Comparison of ENCODE assay signal across 13 cellular contexts in the genomic region with DNA sequence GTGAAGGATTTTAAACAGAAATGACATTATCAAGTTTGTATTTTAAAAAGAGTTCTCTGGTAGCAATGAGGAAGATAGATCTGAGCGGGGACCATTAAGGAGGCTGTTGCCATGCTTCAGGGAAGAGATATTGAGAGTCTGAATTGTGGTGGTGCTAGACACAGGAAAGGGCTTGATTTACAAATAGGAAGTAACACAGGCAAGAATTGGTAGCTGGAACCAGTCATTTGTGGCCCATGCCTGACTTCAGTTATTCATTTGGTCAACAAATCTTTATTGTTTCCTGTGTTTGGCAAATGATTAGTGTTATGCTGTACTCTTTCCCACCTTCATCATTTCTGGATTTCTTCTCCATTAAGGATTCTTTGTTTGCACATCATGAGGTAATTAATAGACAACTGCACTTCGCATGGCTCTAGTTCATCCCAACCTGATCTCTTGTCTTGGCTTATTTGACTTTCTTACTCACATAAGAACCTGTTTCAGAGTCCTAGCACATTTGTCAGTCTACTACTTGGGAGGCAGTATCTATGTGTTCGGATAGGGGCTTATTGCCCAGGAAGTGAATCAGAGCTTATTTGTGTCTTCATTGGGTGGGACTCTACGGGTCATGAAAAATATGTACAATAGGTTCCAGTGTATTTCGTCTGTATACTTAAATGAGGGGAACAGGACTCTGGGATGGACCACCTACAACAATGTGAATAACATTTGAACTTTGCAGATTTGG. TPM values are rescaled to one million over a fixed set of nuclear protein-coding genes. Genes with fewer than 3 reads are reported as not detected.
DNase-seq lines count a peak whose midpoint lies in the region; ATAC-seq and TF ChIP-seq lines count a peak whose summit lies in the region.
"Had no signal": no experiment of that assay in that cellular context is flagged by ENCODE, and none has a peak within 500 bp of the region (broad histone marks: within the 10 kb centered on the region; RNA-seq: fewer than 3 reads in every experiment).

No MANE protein-coding gene starts in this region.

- H3K9me3 Mint-ChIP-seq in CD14-positive monocyte, result peaks cover 0 to 2% (median 0%) of the 10 kb centered on the region in 7 donors
- peaks cover 1% of the 10 kb centered on the region for H3K9me3 Mint-ChIP-seq in activated naive CD8-positive, alpha-beta T cell treated with anti-CD3 and anti-CD28 coated beads for 36 hours
- H3K9me3 Mint-ChIP-seq in mesothelial cell of epicardium, result peaks cover 4% of the 10 kb centered on the region

- peaks cover 41% of the 10 kb centered on the region for H3K4me1 Mint-ChIP-seq in CD14-positive monocyte
- peaks cover 40% of the 10 kb centered on the region for H3K4me1 Mint-ChIP-seq in activated naive CD8-positive, alpha-beta T cell treated with anti-CD3 and anti-CD28 coated beads for 36 hours
- peaks cover 42% of the 10 kb centered on the region for H3K4me1 Mint-ChIP-seq in mesothelial cell of epicardium

- H3K27me3 Mint-ChIP-seq in CD14-positive monocyte (ENCODE audit: low read depth in 3 of 3) (peaks cover 0 to 6% (median 2%) of the 10 kb centered on the region in 3 donors), mesothelial cell of epicardium (ENCODE audit: low read depth) (no peaks in the 10 kb centered on the region)
- H3K27me3 Mint-ChIP-seq in activated naive CD8-positive, alpha-beta T cell treated with anti-CD3 and anti-CD28 coated beads for 36 hours, result no peaks in the 10 kb centered on the region

- H3K4me3 Mint-ChIP-seq in CD14-positive monocyte (peak overlapping the region in 1 of 2 donors; percentile 55), mesothelial cell of epicardium (no peak overlapping the region)
- no peak overlapping the region for H3K4me3 Mint-ChIP-seq in activated naive CD8-positive, alpha-beta T cell treated with anti-CD3 and anti-CD28 coated beads for 36 hours

- H3K36me3 Mint-ChIP-seq in CD14-positive monocyte (peaks cover 20 to 33% of the 10 kb centered on the region in 2 donors), mesothelial cell of epicardium (peaks cover 3% of the 10 kb centered on the region)
- H3K36me3 Mint-ChIP-seq in activated naive CD8-positive, alpha-beta T cell treated with anti-CD3 and anti-CD28 coated beads for 36 hours, result peaks cover 5% of the 10 kb centered on the region

- intact Hi-C loops in CD14-positive monocyte (cut with micrococcal nuclease), result loop anchor here in 1 of 2 donors (5.0 kb wide), 2 partner anchors 35 to 100 kb away; partner anchors contain the start of gene PRPF38B

- peak; percentile 53 for ATAC-seq in HG03342 (IDR thresholded peaks at IDR 0.05; ENCODE audit: unreplicated experiment)

- H3K27ac Mint-ChIP-seq in CD14-positive monocyte (peak overlapping the region; percentile 91 to 98 (median 96)), mesothelial cell of epicardium (peak overlapping the region; percentile 32)
- peak overlapping the region; percentile 59 for H3K27ac Mint-ChIP-seq in activated naive CD8-positive, alpha-beta T cell treated with anti-CD3 and anti-CD28 coated beads for 36 hours

- TF ChIP-seq CTCF in CD14-positive monocyte (IDR thresholded peaks at IDR 0.05) (no peak), mesothelial cell of epicardium (IDR thresholded peaks at IDR 0.05; ENCODE audit: unreplicated experiment) (no peak), GM10266 (IDR thresholded peaks at IDR 0.05; ENCODE audit: control insufficient read depth, insufficient read depth, low read depth, missing control alignments) (no peak)

- DNase-seq in CD14-positive monocyte (ENCODE audit: low spot score) (peak; percentile 47), mesothelial cell of epicardium (ENCODE audit: low spot score in 2 of 2, unreplicated experiment in 2 of 2) (no peak), GM10266 (ENCODE audit: extremely low spot score) (no peak), mesenteric fat pad (ENCODE audit: low spot score) (no peak)
- DNase-seq in activated naive CD8-positive, alpha-beta T cell treated with anti-CD3 and anti-CD28 coated beads for 36 hours, result no peak
- DNase-seq in effector CD4-positive, alpha-beta T cell, result no peak
- no peak for DNase-seq in stimulated activated CD8-positive, alpha-beta memory T cell treated with anti-CD3 and anti-CD28 coated beads, Interleukin-4, amount 100 ng/mL, for 48 hours
- DNase-seq: activated CD4-positive, CD25-positive, alpha-beta regulatory T cell; DND-41; H7; NCI-H187 treated with DMSO at 0.1 percent for 48 hours; pancreas had no signal

RNA-seq across cellular contexts. Expression of gene EEIG2, which starts 32.3 kb away (rescaled TPM):
- polyA plus RNA-seq in CD14-positive monocyte, result 1 to 10 TPM; 1.4 to 4.3 TPM
- 1 to 10 TPM; 7.8 to 7.9 TPM for total RNA-seq in activated naive CD8-positive, alpha-beta T cell treated with anti-CD3 and anti-CD28 coated beads for 36 hours
- total RNA-seq in mesothelial cell of epicardium, result 12.4 to 13.9 TPM (median 12.6 TPM) in 3 replicates
- 16.7 TPM for total RNA-seq in mesenteric fat pad

Comparison
In these comparisons a context has a peak if more than half of its experiments do, and no peak if none do; other contexts are left out.
1. H3K27ac Mint-ChIP-seq: peak in every context shown above with its lines; median percentile 96 in CD14-positive monocyte; 59 in activated naive CD8-positive, alpha-beta T cell treated with anti-CD3 and anti-CD28 coated beads for 36 hours; 32 in mesothelial cell of epicardium.